ENCODE assay signal across 24 cellular contexts in the genomic region with DNA sequence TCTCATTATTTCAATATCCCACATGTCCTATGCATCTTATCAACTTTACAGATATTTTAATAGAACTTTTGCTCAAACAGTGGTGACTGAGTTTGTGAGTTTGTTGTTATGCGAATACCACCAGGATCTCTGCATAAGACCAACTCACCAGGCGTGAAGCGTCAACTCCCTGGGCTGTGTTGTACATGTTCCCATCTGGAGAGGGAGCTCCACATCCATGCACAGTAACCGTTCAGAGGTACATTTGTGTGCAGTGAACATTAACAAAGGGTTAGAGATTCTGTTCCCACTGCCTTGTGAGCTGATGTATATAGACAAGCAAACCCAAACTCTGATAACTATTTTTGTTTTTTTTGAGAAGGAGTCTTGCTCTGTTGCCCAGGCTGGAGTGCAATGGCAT.
"Had no signal": no experiment of that assay in that cellular context is flagged by ENCODE, and none has a peak within 500 bp of the region (broad histone marks: within the 10 kb centered on the region; RNA-seq: fewer than 3 reads in every experiment).

No MANE protein-coding gene starts in this region.

- H3K4me1 ChIP-seq: left lung, suprapubic skin, tibial nerve had no signal

- H3K36me3 Mint-ChIP-seq: activated naive CD4-positive, alpha-beta T cell treated with anti-CD3 and anti-CD28 coated beads, Interleukin-2, amount 50 U/mL, for 72 hours; naive B cell; stimulated activated memory B cell treated with anti-CD40 and anti-IgM and Interleukin-4, amounts not matched to agents 10 μg/mL and 1 μg/mL and 100 μg/mL, for 72 hours had no signal

- H3K4me3 ChIP-seq: left lung, lung, stomach, suprapubic skin, tibial nerve had no signal

- H3K27me3 ChIP-seq: tibial nerve had no signal

- H3K27ac Mint-ChIP-seq: activated CD8-positive, alpha-beta T cell treated with anti-CD3 and anti-CD28 coated beads, Interleukin-2, amount 10 ng/mL, durations not matched to agents 7 days and 5 days; activated naive CD4-positive, alpha-beta T cell treated with anti-CD3 and anti-CD28 coated beads, Interleukin-2, amount 50 U/mL, for 72 hours; activated T-helper 17 cell treated with anti-CD3 and anti-CD28 coated beads, Interleukin-2, amount 50 U/mL, for 72 hours; brain; stimulated activated memory B cell treated with anti-CD40 and anti-IgM and Interleukin-4, amounts not matched to agents 10 μg/mL and 1 μg/mL and 100 μg/mL, for 72 hours had no signal

- H3K27me3 Mint-ChIP-seq: brain; naive B cell; stimulated activated memory B cell treated with anti-CD40 and anti-IgM and Interleukin-4, amounts not matched to agents 10 μg/mL and 1 μg/mL and 100 μg/mL, for 72 hours had no signal

- DNase-seq: activated CD4-positive, alpha-beta T cell treated with anti-CD3 and anti-CD28 coated beads for 1 hour; activated CD4-positive, alpha-beta T cell treated with anti-CD3 and anti-CD28 coated beads, Interleukin-2, amount 50 U/mL, for 1 hour; activated CD8-positive, alpha-beta T cell treated with anti-CD3 and anti-CD28 coated beads, Interleukin-2, amount 10 ng/mL, durations not matched to agents 7 days and 5 days; activated T-cell treated with anti-CD3 and anti-CD28 coated beads, Interleukin-2, amount 50 U/mL, for 1 hour; aorta; dermis blood vessel endothelial cell; effector CD8-positive, alpha-beta T cell; erythroblast; foreskin melanocyte; kidney; left lung; naive B cell; small intestine; stimulated activated CD4-positive, alpha-beta T cell treated with anti-CD3 and anti-CD28 coated beads, Interleukin-2, amount 100 ng/mL, for 24 hours; stomach had no signal

- FAIRE-seq: kidney, small intestine had no signal

- ATAC-seq: activated CD8-positive, alpha-beta T cell treated with anti-CD3 and anti-CD28 coated beads, Interleukin-2, amount 10 ng/mL, durations not matched to agents 7 days and 5 days; activated naive CD4-positive, alpha-beta T cell treated with anti-CD3 and anti-CD28 coated beads, Interleukin-2, amount 50 U/mL, for 72 hours; activated T-helper 17 cell treated with anti-CD3 and anti-CD28 coated beads, Interleukin-2, amount 50 U/mL, for 72 hours; left lung; sciatic nerve; stimulated activated memory B cell treated with anti-CD40 and anti-IgM and Interleukin-4, amounts not matched to agents 10 μg/mL and 1 μg/mL and 100 μg/mL, for 72 hours had no signal

- H3K27ac ChIP-seq: left lung, stomach, suprapubic skin, tibial nerve had no signal

- H3K9me3 ChIP-seq: stomach, suprapubic skin, tibial nerve had no signal

- H3K4me1 Mint-ChIP-seq: activated T-helper 17 cell treated with anti-CD3 and anti-CD28 coated beads, Interleukin-2, amount 50 U/mL, for 72 hours; naive B cell; stimulated activated memory B cell treated with anti-CD40 and anti-IgM and Interleukin-4, amounts not matched to agents 10 μg/mL and 1 μg/mL and 100 μg/mL, for 72 hours had no signal

- H3K36me3 ChIP-seq: left lung, stomach, suprapubic skin, tibial nerve had no signal

- H3K4me3 Mint-ChIP-seq: activated CD8-positive, alpha-beta T cell treated with anti-CD3 and anti-CD28 coated beads, Interleukin-2, amount 10 ng/mL, durations not matched to agents 7 days and 5 days; activated T-helper 17 cell treated with anti-CD3 and anti-CD28 coated beads, Interleukin-2, amount 50 U/mL, for 72 hours; brain; naive B cell; neural crest cell; stimulated activated memory B cell treated with anti-CD40 and anti-IgM and Interleukin-4, amounts not matched to agents 10 μg/mL and 1 μg/mL and 100 μg/mL, for 72 hours had no signal
